In the genomic region with DNA sequence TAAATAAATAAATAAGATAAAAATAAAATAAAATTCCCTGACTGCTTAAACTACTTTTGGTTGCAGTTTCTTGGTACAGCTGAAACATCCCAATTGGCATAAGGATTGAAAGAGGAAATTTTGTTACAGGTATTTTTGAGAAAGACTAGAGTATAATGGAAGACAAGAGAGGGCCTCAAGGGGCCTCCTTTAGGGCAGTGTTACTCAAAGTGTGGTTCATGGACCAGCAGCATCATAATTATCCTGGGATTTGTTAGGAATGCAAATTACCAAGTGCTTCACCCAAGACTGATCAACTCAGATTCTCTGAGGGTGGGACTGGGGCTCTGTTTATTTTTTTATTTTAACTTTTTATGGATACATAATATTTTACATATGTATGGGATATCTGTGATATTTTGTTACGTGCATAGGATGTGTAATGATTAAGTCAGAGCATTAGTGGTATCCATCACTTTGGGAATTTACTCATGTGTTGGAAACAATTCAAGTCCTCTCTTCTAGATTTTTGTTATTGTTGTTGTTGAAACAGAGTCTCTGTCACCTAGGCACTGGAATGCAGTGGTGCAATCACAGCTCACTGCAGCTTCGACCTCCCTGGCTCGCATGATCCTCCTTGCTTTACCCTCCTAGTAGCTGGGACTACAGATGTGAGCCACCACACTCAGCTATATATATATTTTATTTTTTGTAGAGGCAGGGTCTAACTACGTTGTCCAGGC, we compare ENCODE assay signal across 14 cellular contexts. TPM values are rescaled to one million over a fixed set of nuclear protein-coding genes. Genes with fewer than 3 reads are reported as not detected.
DNase-seq lines count a peak whose midpoint lies in the region; ATAC-seq and TF ChIP-seq lines count a peak whose summit lies in the region.
"Had no signal": no experiment of that assay in that cellular context is flagged by ENCODE, and none has a peak within 500 bp of the region (broad histone marks: within the 10 kb centered on the region; RNA-seq: fewer than 3 reads in every experiment).

No MANE protein-coding gene starts in this region.

- in situ Hi-C loops in brain microvascular endothelial cell (cut with HindIII; ENCODE audit: low pct_ligation_motif_present, low sequenced_read_pairs): no loop called here

- TF ChIP-seq CTCF in AG10803 (conservative IDR thresholded peaks at IDR 0.05; ENCODE audit: low read length): no peak
- no peak for TF ChIP-seq CTCF in HFFc6 (IDR thresholded peaks at IDR 0.05)
- no peak for TF ChIP-seq CTCF in epithelial cell of esophagus (IDR thresholded peaks at IDR 0.05; ENCODE audit: insufficient read depth, low read depth, low read length, missing control alignments)
- TF ChIP-seq CTCF in brain microvascular endothelial cell (IDR thresholded peaks at IDR 0.05; ENCODE audit: low read depth, low read length, missing control alignments): no peak

- H3K27ac ChIP-seq in brain microvascular endothelial cell: no peak overlapping the region

- H3K4me3 Mint-ChIP-seq in HFFc6: 0 out of 2 replicates have a peak overlapping the region, but pooled peaks have one; percentile 73
- H3K4me3 Mint-ChIP-seq in naive thymus-derived CD8-positive, alpha-beta T cell: peak overlapping the region in 8 of 10 donors; percentile 68 to 89 (median 82)

- H3K36me3 ChIP-seq in brain microvascular endothelial cell (replicated peaks): no peaks in the 10 kb centered on the region

- H3K27me3 Mint-ChIP-seq in HFFc6 (ENCODE audit: insufficient read depth): peaks cover 2% of the 10 kb centered on the region
- H3K27me3 Mint-ChIP-seq in naive thymus-derived CD8-positive, alpha-beta T cell: no peaks in the 10 kb centered on the region

- no peak for ATAC-seq in naive thymus-derived CD8-positive, alpha-beta T cell

- no peaks in the 10 kb centered on the region for H3K27me3 ChIP-seq in brain microvascular endothelial cell (replicated peaks)

- H3K4me3 ChIP-seq in AG10803 (ENCODE audit: low read length) (no peak overlapping the region), epithelial cell of esophagus (ENCODE audit: low read length) (no peak overlapping the region), brain microvascular endothelial cell (ENCODE audit: low read depth, low read length) (no peak overlapping the region)

- peak; percentile 87 for DNase-seq in AG10803 (ENCODE audit: low read depth)
- peak; percentile 79 for DNase-seq in HFFc6
- DNase-seq in epithelial cell of esophagus (ENCODE audit: low read depth): peak; percentile 78
- no peak for DNase-seq in naive thymus-derived CD8-positive, alpha-beta T cell
- DNase-seq in NCI-H82 (lab: John Stamatoyannopoulos, UW): no peak
- DNase-seq in brain microvascular endothelial cell: no peak
- DNase-seq in DMS 273 treated with DMSO at 0.1 percent for 48 hours (lab: John Stamatoyannopoulos, UW): no peak
- no peak for DNase-seq in glomerular visceral epithelial cell (ENCODE audit: extremely low spot score)
- DNase-seq: activated CD4-positive, CD25-positive, alpha-beta regulatory T cell; KG1; NCI-H2029 treated with DMSO at 0.1 percent for 48 hours; NK-92 treated with Interleukin-12 subunit alpha and Interleukin-12 subunit beta, amount 100 ng/mL, for 24 hours; stimulated activated CD4-positive, alpha-beta T cell treated with anti-CD3 and anti-CD28 coated beads, Interleukin-4, amount 100 ng/mL, for 4 hours; stimulated activated naive CD4-positive, alpha-beta T cell treated with Interleukin-2 at 50 U/mL for 16 hours had no signal

- peak overlapping the region; percentile 77 for H3K27ac Mint-ChIP-seq in HFFc6
- peak overlapping the region in 1 of 10 donors; percentile 47 for H3K27ac Mint-ChIP-seq in naive thymus-derived CD8-positive, alpha-beta T cell

- no peaks in the 10 kb centered on the region; the same call in 1 of the 2 replicates for H3K9me3 Mint-ChIP-seq in HFFc6
- H3K9me3 Mint-ChIP-seq in naive thymus-derived CD8-positive, alpha-beta T cell: no peaks in the 10 kb centered on the region

- peaks cover 11% of the 10 kb centered on the region; the same call in 1 of the 2 replicates for H3K36me3 Mint-ChIP-seq in HFFc6 (ENCODE audit: low read depth)
- no peaks in the 10 kb centered on the region for H3K36me3 Mint-ChIP-seq in naive thymus-derived CD8-positive, alpha-beta T cell

- POLR2A ChIA-PET in naive thymus-derived CD8-positive, alpha-beta T cell (lab: Charles Lee): no interaction called here

- H3K4me1 Mint-ChIP-seq in HFFc6 (ENCODE audit: low read depth): peaks cover 39% of the 10 kb centered on the region
- peaks cover 15 to 31% (median 28%) of the 10 kb centered on the region in 4 donors for H3K4me1 Mint-ChIP-seq in naive thymus-derived CD8-positive, alpha-beta T cell

RNA-seq across cellular contexts. Expression of gene KCTD7, which starts 2.3 kb away (rescaled TPM):
- 10 to 100 TPM in 3 of 6 experiments, 1 to 10 TPM in 3; 8.2 to 11.8 (median 10.1) TPM for total RNA-seq in HFFc6 (2021; fragmentation: NEBNext Ultra II Directional; extraction: Animal tissue kit (Norgen Biotek cat#: 25700))
- total RNA-seq in naive thymus-derived CD8-positive, alpha-beta T cell: 10 to 100 TPM; 35.8 to 37.0 TPM
- 10 to 100 TPM; 11.0 to 14.5 (median 11.9) TPM for polyA plus RNA-seq in naive thymus-derived CD8-positive, alpha-beta T cell

Comparison
In these comparisons a context has a peak if more than half of its experiments do, and no peak if none do; other contexts are left out.
1. DNase-seq: peak in AG10803 (single experiment), HFFc6 (single experiment) and epithelial cell of esophagus (single experiment); none in naive thymus-derived CD8-positive, alpha-beta T cell (0 of 10), NCI-H82 (single experiment), brain microvascular endothelial cell (single experiment), DMS 273 treated with DMSO at 0.1 percent for 48 hours (single experiment) and glomerular visceral epithelial cell (single experiment).